In genomic region chr17:8125196-8125946, GRCh38 we compare ENCODE assay signal across 1 cellular context.
TF ChIP-seq lines count a peak whose summit lies in the region.

No MANE protein-coding gene starts in this region.

TF ChIP-seq in HepG2, 621 proteins besides CTCF, POLR2A, EP300 and RAD21 (continued from another document and continues in another):
- TF ChIP-seq, protein P1, sequence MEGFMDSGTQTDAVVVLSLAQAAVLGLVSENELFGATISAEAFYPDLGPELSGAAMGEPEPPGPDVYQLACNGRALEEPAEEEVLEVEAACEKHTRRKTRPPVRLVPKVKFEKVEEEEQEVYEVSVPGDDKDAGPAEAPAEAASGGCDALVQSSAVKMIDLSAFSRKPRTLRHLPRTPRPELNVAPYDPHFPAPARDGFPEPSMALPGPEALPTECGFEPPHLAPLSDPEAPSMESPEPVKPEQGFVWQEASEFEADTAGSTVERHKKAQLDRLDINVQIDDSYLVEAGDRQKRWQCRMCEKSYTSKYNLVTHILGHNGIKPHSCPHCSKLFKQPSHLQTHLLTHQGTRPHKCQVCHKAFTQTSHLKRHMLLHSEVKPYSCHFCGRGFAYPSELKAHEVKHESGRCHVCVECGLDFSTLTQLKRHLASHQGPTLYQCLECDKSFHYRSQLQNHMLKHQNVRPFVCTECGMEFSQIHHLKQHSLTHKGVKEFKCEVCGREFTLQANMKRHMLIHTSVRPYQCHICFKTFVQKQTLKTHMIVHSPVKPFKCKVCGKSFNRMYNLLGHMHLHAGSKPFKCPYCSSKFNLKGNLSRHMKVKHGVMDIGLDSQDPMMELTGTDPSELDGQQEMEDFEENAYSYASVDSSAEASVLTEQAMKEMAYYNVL (CRISPR knock-in tag; IDR thresholded peaks at IDR 0.05; ENCODE audit: borderline replicate concordance), result no peak
- TF ChIP-seq ZNF768 (CRISPR knock-in tag; IDR thresholded peaks at IDR 0.05), result no peak
- TF ChIP-seq GTF3A (CRISPR knock-in tag; conservative IDR thresholded peaks at IDR 0.05), result no peak
- TF ChIP-seq ZNF709 (CRISPR knock-in tag; IDR thresholded peaks at IDR 0.05), result 0 out of 2 replicates have a peak, but pooled peaks have one; percentile 32
- no peak for TF ChIP-seq ZZZ3 (CRISPR knock-in tag; IDR thresholded peaks at IDR 0.05; ENCODE audit: borderline replicate concordance)
- TF ChIP-seq FOXM1 (CRISPR knock-in tag; IDR thresholded peaks at IDR 0.05), result no peak
- no peak for TF ChIP-seq GPN1 (CRISPR knock-in tag; IDR thresholded peaks at IDR 0.05; ENCODE audit: borderline replicate concordance)
- TF ChIP-seq ZNF567 (CRISPR knock-in tag; IDR thresholded peaks at IDR 0.05; ENCODE audit: borderline replicate concordance), result no peak
- TF ChIP-seq ISX (CRISPR knock-in tag; conservative IDR thresholded peaks at IDR 0.05), result no peak
- no peak for TF ChIP-seq ONECUT2 (CRISPR knock-in tag; IDR thresholded peaks at IDR 0.05)
- no peak for TF ChIP-seq STAG1 (CRISPR knock-in tag; IDR thresholded peaks at IDR 0.05)
- no peak for TF ChIP-seq RELA (CRISPR knock-in tag; IDR thresholded peaks at IDR 0.05)
- TF ChIP-seq DR1 (CRISPR knock-in tag; IDR thresholded peaks at IDR 0.05), result no peak
- no peak for TF ChIP-seq SMC3 (IDR thresholded peaks at IDR 0.05; ENCODE audit: low read length)
- no peak; the same call in 1 of the 2 replicates for TF ChIP-seq CHD4 (IDR thresholded peaks at IDR 0.05; ENCODE audit: borderline replicate concordance, low read length)
- TF ChIP-seq HOXA9 (CRISPR knock-in tag; IDR thresholded peaks at IDR 0.05; ENCODE audit: borderline replicate concordance), result no peak
- no peak for TF ChIP-seq HOXA3 (CRISPR knock-in tag; IDR thresholded peaks at IDR 0.05)
- TF ChIP-seq U2AF1 (optimal IDR thresholded peaks at IDR 0.05; ENCODE audit: low read depth, low read length), result no peak
- TF ChIP-seq ZNF83 (CRISPR knock-in tag; IDR thresholded peaks at IDR 0.05; ENCODE audit: borderline replicate concordance), result no peak
- no peak for TF ChIP-seq NKX3-1 (CRISPR knock-in tag; IDR thresholded peaks at IDR 0.05)
- TF ChIP-seq EHMT2 (IDR thresholded peaks at IDR 0.05; ENCODE audit: borderline replicate concordance, low read depth, low read length), result no peak
- TF ChIP-seq CREB1 (IDR thresholded peaks at IDR 0.05), result no peak
- TF ChIP-seq CREB1 (CRISPR knock-in tag; IDR thresholded peaks at IDR 0.05), result no peak
- no peak for TF ChIP-seq JUN (CRISPR knock-in tag; IDR thresholded peaks at IDR 0.05)
- no peak for TF ChIP-seq FOXK1 (CRISPR knock-in tag; IDR thresholded peaks at IDR 0.05; ENCODE audit: borderline replicate concordance, low read depth)
- TF ChIP-seq KLF16 (CRISPR knock-in tag; IDR thresholded peaks at IDR 0.05), result peak in 1 of 2 experiments; percentile 70; a peak in 1 of 4 replicates
- TF ChIP-seq, protein P2, sequence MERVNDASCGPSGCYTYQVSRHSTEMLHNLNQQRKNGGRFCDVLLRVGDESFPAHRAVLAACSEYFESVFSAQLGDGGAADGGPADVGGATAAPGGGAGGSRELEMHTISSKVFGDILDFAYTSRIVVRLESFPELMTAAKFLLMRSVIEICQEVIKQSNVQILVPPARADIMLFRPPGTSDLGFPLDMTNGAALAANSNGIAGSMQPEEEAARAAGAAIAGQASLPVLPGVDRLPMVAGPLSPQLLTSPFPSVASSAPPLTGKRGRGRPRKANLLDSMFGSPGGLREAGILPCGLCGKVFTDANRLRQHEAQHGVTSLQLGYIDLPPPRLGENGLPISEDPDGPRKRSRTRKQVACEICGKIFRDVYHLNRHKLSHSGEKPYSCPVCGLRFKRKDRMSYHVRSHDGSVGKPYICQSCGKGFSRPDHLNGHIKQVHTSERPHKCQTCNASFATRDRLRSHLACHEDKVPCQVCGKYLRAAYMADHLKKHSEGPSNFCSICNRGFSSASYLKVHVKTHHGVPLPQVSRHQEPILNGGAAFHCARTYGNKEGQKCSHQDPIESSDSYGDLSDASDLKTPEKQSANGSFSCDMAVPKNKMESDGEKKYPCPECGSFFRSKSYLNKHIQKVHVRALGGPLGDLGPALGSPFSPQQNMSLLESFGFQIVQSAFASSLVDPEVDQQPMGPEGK (CRISPR knock-in tag; IDR thresholded peaks at IDR 0.05), result no peak
- TF ChIP-seq GLMP (CRISPR knock-in tag; IDR thresholded peaks at IDR 0.05; ENCODE audit: borderline replicate concordance), result no peak
- TF ChIP-seq NCOA1 (CRISPR knock-in tag; IDR thresholded peaks at IDR 0.05), result no peak
- no peak for TF ChIP-seq CEBPB (IDR thresholded peaks at IDR 0.05; ENCODE audit: borderline replicate concordance, low read depth, low read length)
- no peak for TF ChIP-seq ZMYM4 (CRISPR knock-in tag; IDR thresholded peaks at IDR 0.05)
- no peak for TF ChIP-seq SRSF9 (IDR thresholded peaks at IDR 0.05; ENCODE audit: borderline replicate concordance, insufficient read depth, low read depth, low read length, poor library complexity, severe bottlenecking)
- TF ChIP-seq NR3C1 (CRISPR knock-in tag; IDR thresholded peaks at IDR 0.05), result no peak
- 0 out of 2 replicates have a peak, but pooled peaks have one; percentile 49 for TF ChIP-seq KDM3A (CRISPR knock-in tag; IDR thresholded peaks at IDR 0.05; ENCODE audit: low read depth)
- peak; percentile 39; the same call in 1 of the 2 replicates for TF ChIP-seq ZSCAN21 (CRISPR knock-in tag; IDR thresholded peaks at IDR 0.05; ENCODE audit: borderline replicate concordance)
- TF ChIP-seq ZNF224 (CRISPR knock-in tag; IDR thresholded peaks at IDR 0.05), result 0 out of 2 replicates have a peak, but pooled peaks have one; percentile 44
- no peak for TF ChIP-seq ZMYM3 (CRISPR knock-in tag; IDR thresholded peaks at IDR 0.05)
- peak; percentile 36; the same call in 1 of the 2 replicates for TF ChIP-seq NR2F2 (IDR thresholded peaks at IDR 0.05; ENCODE audit: borderline replicate concordance, low read depth)
- TF ChIP-seq IRX3 (CRISPR knock-in tag; IDR thresholded peaks at IDR 0.05; ENCODE audit: borderline replicate concordance, low read depth), result no peak
- TF ChIP-seq, protein P3, sequence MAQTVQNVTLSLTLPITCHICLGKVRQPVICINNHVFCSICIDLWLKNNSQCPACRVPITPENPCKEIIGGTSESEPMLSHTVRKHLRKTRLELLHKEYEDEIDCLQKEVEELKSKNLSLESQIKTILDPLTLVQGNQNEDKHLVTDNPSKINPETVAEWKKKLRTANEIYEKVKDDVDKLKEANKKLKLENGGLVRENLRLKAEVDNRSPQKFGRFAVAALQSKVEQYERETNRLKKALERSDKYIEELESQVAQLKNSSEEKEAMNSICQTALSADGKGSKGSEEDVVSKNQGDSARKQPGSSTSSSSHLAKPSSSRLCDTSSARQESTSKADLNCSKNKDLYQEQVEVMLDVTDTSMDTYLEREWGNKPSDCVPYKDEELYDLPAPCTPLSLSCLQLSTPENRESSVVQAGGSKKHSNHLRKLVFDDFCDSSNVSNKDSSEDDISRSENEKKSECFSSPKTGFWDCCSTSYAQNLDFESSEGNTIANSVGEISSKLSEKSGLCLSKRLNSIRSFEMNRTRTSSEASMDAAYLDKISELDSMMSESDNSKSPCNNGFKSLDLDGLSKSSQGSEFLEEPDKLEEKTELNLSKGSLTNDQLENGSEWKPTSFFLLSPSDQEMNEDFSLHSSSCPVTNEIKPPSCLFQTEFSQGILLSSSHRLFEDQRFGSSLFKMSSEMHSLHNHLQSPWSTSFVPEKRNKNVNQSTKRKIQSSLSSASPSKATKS (CRISPR knock-in tag; IDR thresholded peaks at IDR 0.05), result 0 out of 2 replicates have a peak, but pooled peaks have one; percentile 40
- no peak for TF ChIP-seq ZNF552 (CRISPR knock-in tag; IDR thresholded peaks at IDR 0.05; ENCODE audit: borderline replicate concordance)
- 0 out of 2 replicates have a peak, but pooled peaks have one; percentile 15 for TF ChIP-seq PPARG (CRISPR knock-in tag; conservative IDR thresholded peaks at IDR 0.05)
- no peak for TF ChIP-seq ZNF780A (CRISPR knock-in tag; IDR thresholded peaks at IDR 0.05)
- no peak for TF ChIP-seq ZBTB10 (CRISPR knock-in tag; IDR thresholded peaks at IDR 0.05; ENCODE audit: borderline replicate concordance)
- no peak for TF ChIP-seq ZNF34 (CRISPR knock-in tag; IDR thresholded peaks at IDR 0.05; ENCODE audit: borderline replicate concordance)
- no peak for TF ChIP-seq ATF7-NPFF (CRISPR knock-in tag; IDR thresholded peaks at IDR 0.05; ENCODE audit: low read depth)
- no peak for TF ChIP-seq ZNF883 (CRISPR knock-in tag; IDR thresholded peaks at IDR 0.05; ENCODE audit: not compliant biosample characterization)
- TF ChIP-seq SRF (IDR thresholded peaks at IDR 0.05; ENCODE audit: low read depth, low read length), result no peak
- TF ChIP-seq ZBTB20 (CRISPR knock-in tag; IDR thresholded peaks at IDR 0.05; ENCODE audit: borderline replicate concordance, low read depth), result 0 out of 2 replicates have a peak, but pooled peaks have one; percentile 53
- TF ChIP-seq PAF1 (CRISPR knock-in tag; IDR thresholded peaks at IDR 0.05), result no peak
- TF ChIP-seq, protein P4, sequence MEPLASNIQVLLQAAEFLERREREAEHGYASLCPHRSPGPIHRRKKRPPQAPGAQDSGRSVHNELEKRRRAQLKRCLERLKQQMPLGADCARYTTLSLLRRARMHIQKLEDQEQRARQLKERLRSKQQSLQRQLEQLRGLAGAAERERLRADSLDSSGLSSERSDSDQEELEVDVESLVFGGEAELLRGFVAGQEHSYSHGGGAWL (CRISPR knock-in tag; IDR thresholded peaks at IDR 0.05), result no peak
- no peak for TF ChIP-seq ZFP90 (CRISPR knock-in tag; IDR thresholded peaks at IDR 0.05; ENCODE audit: borderline replicate concordance)
- no peak for TF ChIP-seq PBX2 (CRISPR knock-in tag; IDR thresholded peaks at IDR 0.05)
- TF ChIP-seq HMG20B (CRISPR knock-in tag; conservative IDR thresholded peaks at IDR 0.05), result no peak
- TF ChIP-seq, protein P5, sequence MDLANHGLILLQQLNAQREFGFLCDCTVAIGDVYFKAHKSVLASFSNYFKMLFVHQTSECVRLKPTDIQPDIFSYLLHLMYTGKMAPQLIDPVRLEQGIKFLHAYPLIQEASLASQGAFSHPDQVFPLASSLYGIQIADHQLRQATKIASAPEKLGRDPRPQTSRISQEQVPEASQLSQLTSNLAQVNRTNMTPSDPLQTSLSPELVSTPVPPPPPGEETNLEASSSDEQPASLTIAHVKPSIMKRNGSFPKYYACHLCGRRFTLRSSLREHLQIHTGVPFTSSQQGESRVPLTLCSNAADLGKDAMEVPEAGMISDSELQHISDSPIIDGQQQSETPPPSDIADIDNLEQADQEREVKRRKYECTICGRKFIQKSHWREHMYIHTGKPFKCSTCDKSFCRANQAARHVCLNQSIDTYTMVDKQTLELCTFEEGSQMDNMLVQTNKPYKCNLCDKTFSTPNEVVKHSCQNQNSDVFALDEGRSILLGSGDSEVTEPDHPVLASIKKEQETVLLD (CRISPR knock-in tag; IDR thresholded peaks at IDR 0.05; ENCODE audit: low read depth), result no peak
- no peak for TF ChIP-seq NFKBIZ (CRISPR knock-in tag; IDR thresholded peaks at IDR 0.05)
- TF ChIP-seq, protein P6, sequence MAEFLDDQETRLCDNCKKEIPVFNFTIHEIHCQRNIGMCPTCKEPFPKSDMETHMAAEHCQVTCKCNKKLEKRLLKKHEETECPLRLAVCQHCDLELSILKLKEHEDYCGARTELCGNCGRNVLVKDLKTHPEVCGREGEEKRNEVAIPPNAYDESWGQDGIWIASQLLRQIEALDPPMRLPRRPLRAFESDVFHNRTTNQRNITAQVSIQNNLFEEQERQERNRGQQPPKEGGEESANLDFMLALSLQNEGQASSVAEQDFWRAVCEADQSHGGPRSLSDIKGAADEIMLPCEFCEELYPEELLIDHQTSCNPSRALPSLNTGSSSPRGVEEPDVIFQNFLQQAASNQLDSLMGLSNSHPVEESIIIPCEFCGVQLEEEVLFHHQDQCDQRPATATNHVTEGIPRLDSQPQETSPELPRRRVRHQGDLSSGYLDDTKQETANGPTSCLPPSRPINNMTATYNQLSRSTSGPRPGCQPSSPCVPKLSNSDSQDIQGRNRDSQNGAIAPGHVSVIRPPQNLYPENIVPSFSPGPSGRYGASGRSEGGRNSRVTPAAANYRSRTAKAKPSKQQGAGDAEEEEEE (CRISPR knock-in tag; IDR thresholded peaks at IDR 0.05; ENCODE audit: borderline replicate concordance), result no peak
- peak; percentile 27; the same call in 1 of the 2 replicates for TF ChIP-seq FOSL2 (CRISPR knock-in tag; IDR thresholded peaks at IDR 0.05)
